In genomic region chr20:17608701-17609497, GRCh38 we compare ENCODE assay signal across 14 cellular contexts. TPM values are rescaled to one million over a fixed set of nuclear protein-coding genes. Genes with fewer than 3 reads are reported as not detected.
A peak's percentile ranks its signal among the peaks of the same experiment; 100 is the strongest.
DNase-seq lines count a peak whose midpoint lies in the region; ATAC-seq and TF ChIP-seq lines count a peak whose summit lies in the region.
"Had no signal": no experiment of that assay in that cellular context is flagged by ENCODE, and none has a peak within 500 bp of the region (broad histone marks: within the 10 kb centered on the region; RNA-seq: fewer than 3 reads in every experiment).

No MANE protein-coding gene starts in this region.

- H3K4me2 ChIP-seq in HCT116 (ENCODE audit: low read length): no peak overlapping the region

- DNase-seq in CD4-positive, alpha-beta T cell: no peak
- DNase-seq in HCT116 (ENCODE audit: low read depth, low spot score): no peak
- no peak for DNase-seq in chondrocyte (ENCODE audit: low spot score)
- no peak for DNase-seq in osteocyte (ENCODE audit: extremely low spot score, unreplicated experiment)
- no peak for DNase-seq in GM10248 (ENCODE audit: extremely low spot score)
- DNase-seq in activated CD4-positive, CD25-positive, alpha-beta regulatory T cell (lab: John Stamatoyannopoulos, UW): no peak
- no peak for DNase-seq in MG63
- DNase-seq: activated CD4-positive, alpha-beta T cell treated with anti-CD3 and anti-CD28 coated beads for 1 hour; kidney; NCI-H2029 treated with DMSO at 0.1 percent for 48 hours; NCI-H69; pancreas; substantia nigra had no signal

- H3K4me1 ChIP-seq in HCT116 (ENCODE audit: control insufficient read depth in 1 of 2, insufficient read depth in 2 of 2, low read length in 2 of 2): no peaks in the 10 kb centered on the region

- no peaks in the 10 kb centered on the region for H4K20me1 ChIP-seq in HCT116 (ENCODE audit: insufficient read depth)

- H3K36me3 ChIP-seq in HCT116 (ENCODE audit: control insufficient read depth in 1 of 2, insufficient read depth in 2 of 2, low read length in 2 of 2) (peaks cover 5 to 9% of the 10 kb centered on the region in 2 experiments; a peak in 2 of 4 replicates), MG63 (peaks cover 30% of the 10 kb centered on the region)

- no peak for TF ChIP-seq CTCF in CD4-positive, alpha-beta T cell (IDR thresholded peaks at IDR 0.05)
- TF ChIP-seq CTCF in HCT116 (IDR thresholded peaks at IDR 0.05 in 2 of 3, conservative IDR thresholded peaks at IDR 0.05 in 1 of 3; ENCODE audit: borderline replicate concordance in 1 of 3, insufficient read depth in 1 of 3, low read depth in 2 of 3, low read length in 2 of 3) (no peak), chondrocyte (IDR thresholded peaks at IDR 0.05) (no peak), osteocyte (IDR thresholded peaks at IDR 0.05) (no peak), GM10248 (IDR thresholded peaks at IDR 0.05; ENCODE audit: control extremely low read depth, extremely low read depth, low read depth, missing control alignments) (no peak)

- no peaks in the 10 kb centered on the region for H3K27me3 ChIP-seq in CD4-positive, alpha-beta T cell (ENCODE audit: control insufficient read depth, insufficient read depth, low read length)
- H3K27me3 ChIP-seq in HCT116 (ENCODE audit: insufficient read depth, low read length) (no peaks in the 10 kb centered on the region), MG63 (no peaks in the 10 kb centered on the region)
- H3K27me3 ChIP-seq: pancreas had no signal

- no TSS peak for BruUV-seq in HCT116 (replicated peaks; lab: Mats Ljungman, UMichigan)

- no peak for TF ChIP-seq RAD21 in HCT116 (IDR thresholded peaks at IDR 0.05; ENCODE audit: low read depth)

- no peak for TF ChIP-seq POLR2A in HCT116 (IDR thresholded peaks at IDR 0.05; ENCODE audit: borderline replicate concordance, extremely low read depth, insufficient read depth, insufficient read length)

- ATAC-seq in CD4-positive, alpha-beta T cell (ENCODE audit: poor library complexity): no peak
- no peak for ATAC-seq in HCT116
- ATAC-seq: pancreas had no signal

- H3K36me3 Mint-ChIP-seq in CD4-positive, alpha-beta T cell (ENCODE audit: low read depth): peaks cover 49% of the 10 kb centered on the region
- peaks cover 36% of the 10 kb centered on the region for H3K36me3 Mint-ChIP-seq in chondrocyte (ENCODE audit: low read depth)
- peaks cover 29% of the 10 kb centered on the region for H3K36me3 Mint-ChIP-seq in osteocyte (ENCODE audit: unreplicated experiment)

- H3K9me3 ChIP-seq in CD4-positive, alpha-beta T cell (ENCODE audit: control insufficient read depth, low read length): no peaks in the 10 kb centered on the region
- H3K9me3 ChIP-seq in HCT116 (ENCODE audit: control insufficient read depth in 1 of 2, insufficient read depth in 1 of 2, low read depth in 1 of 2, low read length in 2 of 2) (no peaks in the 10 kb centered on the region), MG63 (no peaks in the 10 kb centered on the region)
- H3K9me3 ChIP-seq: pancreas had no signal

- H3K4me1 Mint-ChIP-seq in CD4-positive, alpha-beta T cell (ENCODE audit: low read depth): peaks cover 42% of the 10 kb centered on the region
- peaks cover 79% of the 10 kb centered on the region for H3K4me1 Mint-ChIP-seq in chondrocyte (ENCODE audit: low read depth)
- H3K4me1 Mint-ChIP-seq in osteocyte (ENCODE audit: unreplicated experiment): peaks cover 62% of the 10 kb centered on the region

- H3K27ac ChIP-seq in CD4-positive, alpha-beta T cell (ENCODE audit: low read depth, low read length): peak overlapping the region; percentile 5
- H3K27ac ChIP-seq in HCT116 (ENCODE audit: low read depth, low read length): no peak overlapping the region

- CTCF ChIA-PET in CD4-positive, alpha-beta T cell (lab: Charles Lee): interaction anchor here (1.5 kb wide), 1 partner anchor 66 kb away, joined by 3 read pairs; no protein-coding TSS in a partner anchor
- CTCF ChIA-PET in HCT116 (lab: Charles Lee) (interaction anchor here (0.5 kb wide), 1 partner anchor 34 kb away, joined by 3 read pairs; no protein-coding TSS in a partner anchor), GM10248 (lab: Yijun Ruan, JAX) (interaction anchor here (1.1 kb wide), 1 partner anchor 14 kb away, joined by 3 read pairs; no protein-coding TSS in a partner anchor)

- no peak overlapping the region for H3K4me3 Mint-ChIP-seq in CD4-positive, alpha-beta T cell
- H3K4me3 Mint-ChIP-seq in chondrocyte (ENCODE audit: unreplicated experiment) (no peak overlapping the region), osteocyte (ENCODE audit: unreplicated experiment) (no peak overlapping the region)
- H3K4me3 Mint-ChIP-seq: CD14-positive monocyte had no signal

- POLR2A ChIA-PET in CD4-positive, alpha-beta T cell (lab: Charles Lee): interaction anchor here (0.6 to 2.5 kb wide), 3 partner anchors 38 to 248 kb away, joined by 3 to 42 read pairs (median 19); partner anchors contain the start of genes DSTN and RRBP1
- POLR2A ChIA-PET in HCT116 (lab: Charles Lee): no interaction called here
- POLR2A ChIA-PET in GM10248 (lab: Yijun Ruan, JAX): no interaction called here

- no peak overlapping the region for H3K9ac ChIP-seq in HCT116 (ENCODE audit: low read length)

- peak overlapping the region; percentile 88 for H3K27ac Mint-ChIP-seq in CD4-positive, alpha-beta T cell
- H3K27ac Mint-ChIP-seq in chondrocyte (ENCODE audit: unreplicated experiment) (peak overlapping the region; percentile 99), osteocyte (ENCODE audit: unreplicated experiment) (peak overlapping the region; percentile 71)

- intact Hi-C loops in CD4-positive, alpha-beta T cell (cut with DNase I, micrococcal nuclease): no loop called here
- intact Hi-C loops in HCT116 (cut with micrococcal nuclease): no loop called here

- H3K27me3 Mint-ChIP-seq in CD4-positive, alpha-beta T cell: no peaks in the 10 kb centered on the region
- H3K27me3 Mint-ChIP-seq in chondrocyte (ENCODE audit: low read depth) (no peaks in the 10 kb centered on the region), osteocyte (ENCODE audit: unreplicated experiment) (no peaks in the 10 kb centered on the region)

- H3K4me3 ChIP-seq in HCT116 (replicated peaks in 1 of 2; ENCODE audit: low read depth in 1 of 2, low read length in 2 of 2) (no peak overlapping the region), MG63 (no peak overlapping the region)
- H3K4me3 ChIP-seq: pancreas had no signal

- no peak overlapping the region for H2AFZ ChIP-seq in HCT116 (ENCODE audit: low read depth, low read length, poor library complexity, severe bottlenecking)

- no peaks in the 10 kb centered on the region for H3K9me3 Mint-ChIP-seq in CD4-positive, alpha-beta T cell
- H3K9me3 Mint-ChIP-seq in chondrocyte (ENCODE audit: low read depth) (no peaks in the 10 kb centered on the region), osteocyte (ENCODE audit: unreplicated experiment) (no peaks in the 10 kb centered on the region)
- H3K9me3 Mint-ChIP-seq: CD14-positive monocyte had no signal

- H3K9me2 ChIP-seq in HCT116 (ENCODE audit: insufficient read depth): no peaks in the 10 kb centered on the region

- RAD21 ChIA-PET in HCT116 (lab: Charles Lee; ENCODE audit: low non-redundant PET in 1 of 2, low total read pairs in 2 of 2, uncharacterized antibody in 2 of 2, unreplicated experiment in 2 of 2): no interaction called here

- peaks cover 14% of the 10 kb centered on the region for H3K79me2 ChIP-seq in HCT116 (ENCODE audit: insufficient read depth, low read length)

TF ChIP-seq in HCT116, 20 proteins besides CTCF, POLR2A, EP300 and RAD21:
- 0 out of 2 replicates have a peak, but pooled peaks have one; percentile 16 for TF ChIP-seq POLR2AphosphoS5 (IDR thresholded peaks at IDR 0.05; ENCODE audit: low read depth, low read length)
- no peak for TF ChIP-seq ELF1 (IDR thresholded peaks at IDR 0.05; ENCODE audit: borderline replicate concordance, low read depth)
- no peak for TF ChIP-seq CEBPB (IDR thresholded peaks at IDR 0.05; ENCODE audit: low read depth)
TF ChIP-seq in HCT116: peak in this region for 1.

RNA-seq across cellular contexts. Expression of gene DSTN, which starts 39.0 kb away (rescaled TPM):
- 10 to 100 TPM; 36.0 to 38.9 TPM for total RNA-seq in CD4-positive, alpha-beta T cell
- total RNA-seq in HCT116 (2021; ENCODE audit: unreplicated experiment) (202 TPM), chondrocyte (878 to 1,290 TPM (median 1,265 TPM) in 3 replicates), osteocyte (676 and 684 TPM in 2 replicates)
- polyA plus RNA-seq in HCT116 (2012): 96.2 and 121 TPM in 2 replicates
- total RNA-seq in MG63 (2014; rRNA removed; shearing (Covaris generic); ENCODE audit: low replicate concordance): 310 and 627 TPM in 2 replicates
